Comparison of ENCODE assay signal across 8 cellular contexts in the genomic region with DNA sequence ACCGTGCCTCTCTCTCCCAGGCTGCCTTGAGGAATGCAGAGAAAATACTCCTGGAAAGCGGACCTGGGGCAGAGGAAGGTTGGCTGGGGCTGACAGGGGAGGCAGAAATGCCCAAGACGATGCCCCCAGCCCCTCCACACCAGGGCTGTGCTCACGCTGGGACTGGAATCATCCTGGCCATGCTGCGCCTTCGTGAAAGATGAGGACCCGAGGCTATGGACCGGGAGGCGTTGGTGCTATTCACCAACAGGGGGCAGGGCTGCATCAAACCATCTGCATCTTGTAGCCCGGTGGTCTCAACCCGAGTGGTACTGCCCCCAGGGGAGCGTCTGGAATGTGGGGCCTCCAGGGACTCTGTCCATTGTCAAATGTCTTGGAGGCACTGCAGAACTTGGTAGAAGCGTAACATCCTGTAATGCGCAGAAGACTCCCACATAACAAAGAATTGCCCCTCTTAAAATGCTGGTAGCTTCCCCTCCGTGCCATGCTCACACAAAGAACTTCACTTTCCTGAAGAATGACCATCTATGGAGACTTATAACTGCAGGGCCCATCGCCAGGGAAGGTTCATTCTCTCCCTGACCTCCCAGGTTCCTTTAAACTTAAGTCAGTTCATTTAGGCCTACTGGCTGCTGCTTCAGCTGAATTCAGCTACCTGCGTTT.
DNase-seq lines count a peak whose midpoint lies in the region; ATAC-seq and TF ChIP-seq lines count a peak whose summit lies in the region.

No MANE protein-coding gene starts in this region.

- no peaks in the 10 kb centered on the region for H3K9me3 Mint-ChIP-seq in activated CD4-positive, alpha-beta memory T cell treated with anti-CD3 and anti-CD28 coated beads for 36 hours
- no peaks in the 10 kb centered on the region for H3K9me3 Mint-ChIP-seq in activated CD4-positive, alpha-beta memory T cell treated with anti-CD3 and anti-CD28 coated beads, Interleukin-2, amount 10 ng/mL, durations not matched to agents 7 days and 5 days
- no peaks in the 10 kb centered on the region for H3K9me3 Mint-ChIP-seq in endothelial cell (ENCODE audit: unreplicated experiment)

- no peak overlapping the region for H3K4me3 Mint-ChIP-seq in activated CD4-positive, alpha-beta memory T cell treated with anti-CD3 and anti-CD28 coated beads for 36 hours
- no peak overlapping the region for H3K4me3 Mint-ChIP-seq in activated CD4-positive, alpha-beta memory T cell treated with anti-CD3 and anti-CD28 coated beads, Interleukin-2, amount 10 ng/mL, durations not matched to agents 7 days and 5 days
- H3K4me3 Mint-ChIP-seq in endothelial cell (ENCODE audit: unreplicated experiment) = no peak overlapping the region

- H3K36me3 Mint-ChIP-seq in activated CD4-positive, alpha-beta memory T cell treated with anti-CD3 and anti-CD28 coated beads for 36 hours = no peaks in the 10 kb centered on the region
- no peaks in the 10 kb centered on the region for H3K36me3 Mint-ChIP-seq in activated CD4-positive, alpha-beta memory T cell treated with anti-CD3 and anti-CD28 coated beads, Interleukin-2, amount 10 ng/mL, durations not matched to agents 7 days and 5 days (ENCODE audit: low read depth)
- H3K36me3 Mint-ChIP-seq in endothelial cell (ENCODE audit: low read depth, unreplicated experiment) = no peaks in the 10 kb centered on the region

- H3K4me3 ChIP-seq in NB4 (ENCODE audit: low read depth, low read length) = no peak overlapping the region

- POLR2A ChIA-PET in activated CD4-positive, alpha-beta memory T cell treated with anti-CD3 and anti-CD28 coated beads for 36 hours (lab: Charles Lee) = no interaction called here
- POLR2A ChIA-PET in activated CD4-positive, alpha-beta memory T cell treated with anti-CD3 and anti-CD28 coated beads, Interleukin-2, amount 10 ng/mL, durations not matched to agents 7 days and 5 days (lab: Charles Lee) = no interaction called here

- CTCF ChIA-PET in activated CD4-positive, alpha-beta memory T cell treated with anti-CD3 and anti-CD28 coated beads for 36 hours (lab: Charles Lee) = interaction anchor here (1.0 to 1.9 kb wide), 3 partner anchors 118 to 227 kb away, joined by 3 to 6 read pairs (median 4); no protein-coding TSS in a partner anchor
- CTCF ChIA-PET in activated CD4-positive, alpha-beta memory T cell treated with anti-CD3 and anti-CD28 coated beads, Interleukin-2, amount 10 ng/mL, durations not matched to agents 7 days and 5 days (lab: Charles Lee) = interaction anchor here (1.0 kb wide), 1 partner anchor 212 kb away, joined by 3 read pairs; no protein-coding TSS in a partner anchor

- TF ChIP-seq CTCF in NB4 (IDR thresholded peaks at IDR 0.05; ENCODE audit: low read depth, low read length) = peak; percentile 62
- TF ChIP-seq CTCF in endothelial cell (IDR thresholded peaks at IDR 0.05; ENCODE audit: unreplicated experiment) = peak; percentile 75

- peak; percentile 27 for DNase-seq in activated CD4-positive, alpha-beta memory T cell treated with anti-CD3 and anti-CD28 coated beads for 36 hours
- no peak for DNase-seq in activated CD4-positive, alpha-beta memory T cell treated with anti-CD3 and anti-CD28 coated beads, Interleukin-2, amount 10 ng/mL, durations not matched to agents 7 days and 5 days
- DNase-seq in NB4 (ENCODE audit: low read depth) (peak; percentile 44), endothelial cell (ENCODE audit: low spot score) (peak; percentile 61), COLO668 (lab: John Stamatoyannopoulos, UW; ENCODE audit: unreplicated experiment) (no peak)
- DNase-seq in stimulated activated CD8-positive, alpha-beta memory T cell treated with anti-CD3 and anti-CD28 coated beads, Interleukin-4, amount 100 ng/mL, for 48 hours = peak; percentile 45

- TF ChIP-seq POLR2A in NB4 (IDR thresholded peaks at IDR 0.05; ENCODE audit: extremely low read depth, insufficient read length) = no peak

- intact Hi-C loops in activated CD4-positive, alpha-beta memory T cell treated with anti-CD3 and anti-CD28 coated beads for 36 hours (cut with micrococcal nuclease) = no loop called here

- no peaks in the 10 kb centered on the region for H3K4me1 Mint-ChIP-seq in activated CD4-positive, alpha-beta memory T cell treated with anti-CD3 and anti-CD28 coated beads for 36 hours (ENCODE audit: low read depth)
- no peaks in the 10 kb centered on the region for H3K4me1 Mint-ChIP-seq in activated CD4-positive, alpha-beta memory T cell treated with anti-CD3 and anti-CD28 coated beads, Interleukin-2, amount 10 ng/mL, durations not matched to agents 7 days and 5 days
- peaks cover 3% of the 10 kb centered on the region for H3K4me1 Mint-ChIP-seq in endothelial cell (ENCODE audit: unreplicated experiment)

- peaks cover 11% of the 10 kb centered on the region for H3K27me3 Mint-ChIP-seq in activated CD4-positive, alpha-beta memory T cell treated with anti-CD3 and anti-CD28 coated beads for 36 hours
- H3K27me3 Mint-ChIP-seq in activated CD4-positive, alpha-beta memory T cell treated with anti-CD3 and anti-CD28 coated beads, Interleukin-2, amount 10 ng/mL, durations not matched to agents 7 days and 5 days = peaks cover 6% of the 10 kb centered on the region
- no peaks in the 10 kb centered on the region for H3K27me3 Mint-ChIP-seq in endothelial cell (ENCODE audit: unreplicated experiment)

- ATAC-seq in GM21576 (IDR thresholded peaks at IDR 0.05; ENCODE audit: unreplicated experiment) = no peak
- no peak for ATAC-seq in GM18858 (IDR thresholded peaks at IDR 0.05; ENCODE audit: unreplicated experiment)

- H3K27ac Mint-ChIP-seq in activated CD4-positive, alpha-beta memory T cell treated with anti-CD3 and anti-CD28 coated beads for 36 hours = no peak overlapping the region
- no peak overlapping the region for H3K27ac Mint-ChIP-seq in activated CD4-positive, alpha-beta memory T cell treated with anti-CD3 and anti-CD28 coated beads, Interleukin-2, amount 10 ng/mL, durations not matched to agents 7 days and 5 days
- H3K27ac Mint-ChIP-seq in endothelial cell (ENCODE audit: unreplicated experiment) = no peak overlapping the region

Comparison
In these comparisons a context has a peak if more than half of its experiments do, and no peak if none do; other contexts are left out.
1. DNase-seq: peak in activated CD4-positive, alpha-beta memory T cell treated with anti-CD3 and anti-CD28 coated beads for 36 hours (single experiment), NB4 (single experiment), endothelial cell (single experiment) and stimulated activated CD8-positive, alpha-beta memory T cell treated with anti-CD3 and anti-CD28 coated beads, Interleukin-4, amount 100 ng/mL, for 48 hours (single experiment); none in activated CD4-positive, alpha-beta memory T cell treated with anti-CD3 and anti-CD28 coated beads, Interleukin-2, amount 10 ng/mL, durations not matched to agents 7 days and 5 days (single experiment) and COLO668 (single experiment).